Comparison of ENCODE assay signal across 27 cellular contexts in the genomic region with DNA sequence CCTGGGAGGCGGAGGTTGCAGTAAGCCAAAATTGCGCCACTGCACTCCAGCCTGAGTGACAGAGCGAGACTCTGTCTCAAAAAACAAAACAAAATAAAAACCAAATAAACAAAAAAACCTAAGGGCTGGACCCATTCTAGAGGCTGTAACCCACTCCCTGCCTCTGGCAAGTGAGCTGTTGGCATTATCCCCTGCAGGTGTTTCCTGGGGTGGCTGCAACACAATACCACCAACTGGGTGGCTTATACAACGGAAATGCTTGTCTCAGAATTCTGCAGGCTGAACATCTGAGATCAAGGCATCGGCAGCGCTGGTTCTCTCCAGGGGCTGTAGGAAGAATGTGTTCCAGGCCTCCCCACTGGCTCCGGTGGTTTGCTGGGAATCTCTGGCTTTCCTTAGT. TPM values are rescaled to one million over a fixed set of nuclear protein-coding genes. Genes with fewer than 3 reads are reported as not detected.
"Had no signal": no experiment of that assay in that cellular context is flagged by ENCODE, and none has a peak within 500 bp of the region (broad histone marks: within the 10 kb centered on the region; RNA-seq: fewer than 3 reads in every experiment).

No MANE protein-coding gene starts in this region.

- H3K9me3 ChIP-seq: adrenal gland, ovary, right lobe of liver, transverse colon had no signal

- H3K4me1 ChIP-seq: foreskin keratinocyte, right lobe of liver, transverse colon had no signal

- H3K27me3 ChIP-seq: adrenal gland, foreskin keratinocyte, ovary, right lobe of liver, transverse colon had no signal

- H3K36me3 ChIP-seq: adrenal gland, ovary, right lobe of liver, transverse colon, WERI-Rb-1 had no signal

- DNase-seq: activated CD4-positive, alpha-beta memory T cell treated with anti-CD3 and anti-CD28 coated beads for 36 hours; activated CD4-positive, alpha-beta T cell treated with anti-CD3 and anti-CD28 coated beads for 36 hours; activated gamma-delta T cell treated with Interleukin-2 at 50 U/mL for 16 hours; activated T-cell treated with anti-CD3 and anti-CD28 coated beads for 4 hours; adrenal gland; cerebellar nuclear complex; foreskin keratinocyte; glutamatergic neuron; kidney glomerular epithelial cell; naive thymus-derived CD8-positive, alpha-beta T cell; ovary; right lobe of liver; small intestine; stimulated activated CD4-positive, alpha-beta T cell treated with anti-CD3 and anti-CD28 coated beads, Interleukin-15, amount 100 ng/mL, for 24 hours; stimulated activated CD4-positive, alpha-beta T cell treated with anti-CD3 and anti-CD28 coated beads, Interleukin-2, amount 100 ng/mL, for 48 hours; transverse colon; WERI-Rb-1 had no signal

- H3K4me1 Mint-ChIP-seq: activated CD4-positive, alpha-beta T cell treated with anti-CD3 and anti-CD28 coated beads for 36 hours; memory B cell had no signal

- ATAC-seq: activated CD4-positive, alpha-beta T cell treated with anti-CD3 and anti-CD28 coated beads for 36 hours; activated naive CD4-positive, alpha-beta T cell treated with anti-CD3 and anti-CD28 coated beads, Interleukin-2, amount 50 U/mL, for 72 hours; foreskin keratinocyte; naive thymus-derived CD8-positive, alpha-beta T cell; right lobe of liver had no signal

- H3K4me3 ChIP-seq: adrenal gland, ovary, right lobe of liver, transverse colon had no signal

- H3K27ac ChIP-seq: adrenal gland, foreskin keratinocyte, ovary, right lobe of liver, transverse colon, WERI-Rb-1 had no signal

- H3K36me3 Mint-ChIP-seq: activated CD4-positive, alpha-beta memory T cell treated with anti-CD3 and anti-CD28 coated beads for 36 hours; activated naive CD4-positive, alpha-beta T cell treated with anti-CD3 and anti-CD28 coated beads, Interleukin-2, amount 50 U/mL, for 72 hours; memory B cell; naive thymus-derived CD8-positive, alpha-beta T cell had no signal

- H3K9me3 Mint-ChIP-seq: activated CD4-positive, alpha-beta memory T cell treated with anti-CD3 and anti-CD28 coated beads for 36 hours; activated naive CD4-positive, alpha-beta T cell treated with anti-CD3 and anti-CD28 coated beads, Interleukin-2, amount 50 U/mL, for 72 hours; activated T-helper 1 cell treated with anti-CD3 and anti-CD28 coated beads, Interleukin-12 subunit alpha, Interleukin-12 subunit beta, Interleukin-2, Interleukin-4 antibody, amounts not matched to agents 30 ng/mL and 10 ng/mL and 1 ng/mL, durations not matched to agents 14 hours and 24 hours and 36 hours; memory B cell; naive thymus-derived CD8-positive, alpha-beta T cell; stimulated activated naive CD8-positive, alpha-beta T cell treated with anti-CD3 and anti-CD28 coated beads, Interleukin-15, Interleukin-2, amounts not matched to agents 100 ng/mL and 50 ng/mL, for 24 hours had no signal

- H3K27ac Mint-ChIP-seq: activated CD4-positive, alpha-beta memory T cell treated with anti-CD3 and anti-CD28 coated beads for 36 hours; activated CD4-positive, alpha-beta T cell treated with anti-CD3 and anti-CD28 coated beads for 36 hours; activated naive CD4-positive, alpha-beta T cell treated with anti-CD3 and anti-CD28 coated beads, Interleukin-2, amount 50 U/mL, for 72 hours; activated T-helper 1 cell treated with anti-CD3 and anti-CD28 coated beads, Interleukin-12 subunit alpha, Interleukin-12 subunit beta, Interleukin-2, Interleukin-4 antibody, amounts not matched to agents 30 ng/mL and 10 ng/mL and 1 ng/mL, durations not matched to agents 14 hours and 24 hours and 36 hours; memory B cell; naive thymus-derived CD8-positive, alpha-beta T cell; stimulated activated naive CD8-positive, alpha-beta T cell treated with anti-CD3 and anti-CD28 coated beads, Interleukin-15, Interleukin-2, amounts not matched to agents 100 ng/mL and 50 ng/mL, for 24 hours had no signal

- H3K4me3 Mint-ChIP-seq: activated CD4-positive, alpha-beta memory T cell treated with anti-CD3 and anti-CD28 coated beads for 36 hours; activated CD4-positive, alpha-beta T cell treated with anti-CD3 and anti-CD28 coated beads for 36 hours; activated T-helper 1 cell treated with anti-CD3 and anti-CD28 coated beads, Interleukin-12 subunit alpha, Interleukin-12 subunit beta, Interleukin-2, Interleukin-4 antibody, amounts not matched to agents 30 ng/mL and 10 ng/mL and 1 ng/mL, durations not matched to agents 14 hours and 24 hours and 36 hours; memory B cell; naive thymus-derived CD8-positive, alpha-beta T cell; stimulated activated naive CD8-positive, alpha-beta T cell treated with anti-CD3 and anti-CD28 coated beads, Interleukin-15, Interleukin-2, amounts not matched to agents 100 ng/mL and 50 ng/mL, for 24 hours had no signal

RNA-seq across cellular contexts. Expression of gene LRRC38, which starts 15.2 kb away (rescaled TPM):
- total RNA-seq: activated CD4-positive, alpha-beta memory T cell treated with anti-CD3 and anti-CD28 coated beads for 36 hours; activated CD4-positive, alpha-beta T cell treated with anti-CD3 and anti-CD28 coated beads for 36 hours; activated naive CD4-positive, alpha-beta T cell treated with anti-CD3 and anti-CD28 coated beads, Interleukin-2, amount 50 U/mL, for 72 hours; activated T-helper 1 cell treated with anti-CD3 and anti-CD28 coated beads, Interleukin-12 subunit alpha, Interleukin-12 subunit beta, Interleukin-2, Interleukin-4 antibody, amounts not matched to agents 30 ng/mL and 10 ng/mL and 1 ng/mL, durations not matched to agents 14 hours and 24 hours and 36 hours; astrocyte; bronchial epithelial cell; epithelial cell of proximal tubule; fibroblast of lung; foreskin keratinocyte; liver; mucosa of gallbladder; naive thymus-derived CD8-positive, alpha-beta T cell; right lobe of liver; transverse colon had no signal
